ENCODE assay signal across 17 cellular contexts in the genomic region with DNA sequence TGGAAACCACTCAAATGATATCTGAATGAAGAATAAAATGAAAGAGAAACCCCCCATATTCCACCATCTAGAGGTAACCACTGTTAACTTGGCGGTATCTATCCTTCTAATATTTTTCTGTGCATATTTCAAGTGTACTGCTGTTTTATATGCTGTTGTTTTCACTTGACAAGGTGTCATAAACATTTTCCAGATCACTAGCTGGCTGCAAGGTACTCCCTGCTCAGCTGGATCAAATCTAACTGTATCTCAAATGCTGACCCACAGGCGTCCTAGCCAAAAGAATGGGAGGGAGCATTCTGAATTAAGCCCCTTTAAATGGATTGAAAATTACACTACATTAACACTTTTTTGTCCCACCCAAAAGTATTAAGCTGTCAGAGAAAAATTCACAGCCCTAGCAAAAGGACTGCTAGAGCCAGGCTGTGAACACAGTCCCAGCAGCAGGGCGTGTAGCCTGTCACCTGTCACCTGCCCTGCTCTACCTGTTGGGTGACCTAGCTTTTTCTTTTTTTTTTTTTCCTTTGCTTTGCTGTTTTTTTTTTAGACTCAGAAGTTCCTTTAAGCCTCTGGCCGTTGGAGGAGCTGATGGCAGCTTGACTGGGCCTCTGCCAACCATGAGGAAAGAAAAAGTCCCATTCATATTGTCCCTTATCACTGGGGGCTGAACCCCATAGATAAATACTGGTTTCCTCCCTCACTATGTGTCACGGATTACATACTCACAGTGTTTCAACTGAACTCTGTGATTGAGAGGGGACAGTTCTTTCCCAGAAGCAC.
DNase-seq lines count a peak whose midpoint lies in the region; ATAC-seq and TF ChIP-seq lines count a peak whose summit lies in the region.
"Had no signal": no experiment of that assay in that cellular context is flagged by ENCODE, and none has a peak within 500 bp of the region (broad histone marks: within the 10 kb centered on the region; RNA-seq: fewer than 3 reads in every experiment).

No MANE protein-coding gene starts in this region.

- 100% methylated on average over 1 of the region's 5 CpGs; no CpG with 5 or more reads in 1 of the 2 experiments for WGBS in IMR-90 (ENCODE audit: extremely low coverage in 2 of 2, insufficient read length in 1 of 2), 2 experiments
- 22 to 27% methylated on average over 5 of the region's 5 CpGs for WGBS in body of pancreas, 2 donors

- H3K79me1 ChIP-seq in IMR-90 (ENCODE audit: low read depth in 1 of 2, low read length in 2 of 2), result no peaks in the 10 kb centered on the region

- in situ Hi-C loops in IMR-90 (cut with MboI; ENCODE audit: low sequenced_read_pairs), result no loop called here

- H3K56ac ChIP-seq in IMR-90 (ENCODE audit: extremely low read depth, insufficient read depth, low read length), result no peak overlapping the region

- TF ChIP-seq POLR2A in IMR-90 (IDR thresholded peaks at IDR 0.05; ENCODE audit: low read depth, low read length) (no peak), body of pancreas (IDR thresholded peaks at IDR 0.05) (no peak)

- H3K27ac ChIP-seq in 22Rv1 (0 out of 2 replicates have a peak overlapping the region, but pooled peaks have one; percentile 4), IMR-90 (ENCODE audit: insufficient read depth, low read length) (no peak overlapping the region), body of pancreas (peak overlapping the region in 3 of 4 donors; percentile 23 to 59 (median 52))
- H3K27ac ChIP-seq: spleen had no signal

- peak overlapping the region; percentile 64; the same call in 1 of the 2 replicates for H2BK120ac ChIP-seq in IMR-90 (ENCODE audit: low read depth, low read length)

- no peak overlapping the region for H2BK5ac ChIP-seq in IMR-90 (ENCODE audit: low read depth, low read length, poor library complexity, severe bottlenecking)

- no peak overlapping the region for H3K4me3 ChIP-seq in IMR-90 (ENCODE audit: insufficient read depth, low read depth, low read length)
- H3K4me3 ChIP-seq in body of pancreas, result no peak overlapping the region
- H3K4me3 ChIP-seq in mucosa of descending colon, result no peak overlapping the region
- H3K4me3 ChIP-seq: GM23338, spleen had no signal

- dilution Hi-C loops in IMR-90 (cut with HindIII; ENCODE audit: low sequenced_read_pairs, unreplicated experiment), result no loop called here

- H3K23ac ChIP-seq in IMR-90 (ENCODE audit: low read depth, low read length), result no peak overlapping the region

- peak overlapping the region; percentile 29; the same call in 1 of the 2 replicates for H4K5ac ChIP-seq in IMR-90 (ENCODE audit: low read depth, low read length)

- H2BK15ac ChIP-seq in IMR-90 (ENCODE audit: low read depth, low read length), result peak overlapping the region; percentile 15; the same call in 1 of the 3 replicates

- CTCF ChIA-PET in IMR-90 (lab: Yijun Ruan, JAX), result interaction anchor here (0.6 to 1.0 kb wide), 2 partner anchors 13 to 226 kb away, joined by 3 to 4 read pairs; no protein-coding TSS in a partner anchor

- no peak for TF ChIP-seq RAD21 in IMR-90 (IDR thresholded peaks at IDR 0.05; ENCODE audit: low read length)

- no peaks in the 10 kb centered on the region for H3K27me3 ChIP-seq in IMR-90 (ENCODE audit: control insufficient read depth, insufficient read depth, low read length)
- H3K27me3 ChIP-seq in body of pancreas, result no peaks in the 10 kb centered on the region
- H3K27me3 ChIP-seq: spleen had no signal

- TF ChIP-seq CTCF in 22Rv1 (IDR thresholded peaks at IDR 0.05) (no peak), IMR-90 (conservative IDR thresholded peaks at IDR 0.05; ENCODE audit: low read depth, low read length) (no peak), body of pancreas (IDR thresholded peaks at IDR 0.05) (no peak), mucosa of descending colon (IDR thresholded peaks at IDR 0.05) (no peak)

- no peak overlapping the region for H2AK9ac ChIP-seq in IMR-90 (replicated peaks; ENCODE audit: low read depth, low read length, poor library complexity)

- H4K91ac ChIP-seq in IMR-90 (ENCODE audit: insufficient read depth, low read depth, low read length), result no peak overlapping the region

- intact Hi-C loops in IMR-90 (cut with micrococcal nuclease), result no loop called here
- intact Hi-C loops in body of pancreas (cut with DNase I), result no loop called here
- intact Hi-C loops in mucosa of descending colon (cut with DNase I, micrococcal nuclease), result no loop called here

- POLR2A ChIA-PET in IMR-90 (lab: Charles Lee; ENCODE audit: unreplicated experiment), result no interaction called here

- no peak overlapping the region for H3K4me2 ChIP-seq in IMR-90 (ENCODE audit: low read depth, low read length)
- H3K4me2 ChIP-seq: GM23338 had no signal

- ATAC-seq in IMR-90 (ENCODE audit: low read depth) (no peak), body of pancreas (peak; percentile 96), mucosa of descending colon (peak; percentile 95), SK-N-SH treated with all-trans-retinoic acid at 6 μM for 48 hours (no peak)
- ATAC-seq: activated T-helper 17 cell treated with anti-CD3 and anti-CD28 coated beads, Interleukin-2, amount 50 U/mL, for 72 hours; GM23338 had no signal

- H3K4me1 ChIP-seq in IMR-90 (ENCODE audit: control insufficient read depth, insufficient read depth, low read length), result peaks cover 10% of the 10 kb centered on the region
- H3K4me1 ChIP-seq in body of pancreas, result peaks cover 14% of the 10 kb centered on the region
- peaks cover 3% of the 10 kb centered on the region for H3K4me1 ChIP-seq in mucosa of descending colon (ENCODE audit: low read depth)
- H3K4me1 ChIP-seq: spleen had no signal

- H3K4ac ChIP-seq in IMR-90 (ENCODE audit: low read depth, low read length), result peak overlapping the region; percentile 35

- BruUV-seq in IMR-90 (replicated peaks; lab: Mats Ljungman, UMichigan), result no TSS peak

- H2AK5ac ChIP-seq in IMR-90 (ENCODE audit: low read depth, low read length), result 0 out of 2 replicates have a peak overlapping the region, but pooled peaks have one; percentile 20

- 0 out of 4 replicates have a peak overlapping the region, but pooled peaks of 1 of the 2 experiments have one; percentile 36 for H4K8ac ChIP-seq in IMR-90 (ENCODE audit: low read depth in 2 of 2, low read length in 2 of 2)

- no peak overlapping the region for H3K9ac ChIP-seq in IMR-90 (ENCODE audit: low read depth, low read length)

- H3K9me3 ChIP-seq in IMR-90 (ENCODE audit: control insufficient read depth, insufficient read depth, low read length) (peaks cover 4% of the 10 kb centered on the region), body of pancreas (no peaks in the 10 kb centered on the region), mucosa of descending colon (no peaks in the 10 kb centered on the region)
- H3K9me3 ChIP-seq: spleen had no signal

- H3K36me3 ChIP-seq in IMR-90 (ENCODE audit: control insufficient read depth, insufficient read depth, low read length) (no peaks in the 10 kb centered on the region), body of pancreas (replicated peaks in 1 of 2; ENCODE audit: insufficient read depth in 1 of 2, low read depth in 2 of 2) (no peaks in the 10 kb centered on the region), mucosa of descending colon (ENCODE audit: low read depth) (no peaks in the 10 kb centered on the region)
- H3K36me3 ChIP-seq: spleen had no signal

- DNase-seq in IMR-90, result no peak
- DNase-seq in body of pancreas, result peak; percentile 69 to 83 (median 82)
- DNase-seq in mucosa of descending colon, result peak; percentile 62 to 72 (median 70)
- DNase-seq in NK-92 (lab: John Stamatoyannopoulos, UW; ENCODE audit: unreplicated experiment), result no peak
- DNase-seq in activated CD8-positive, alpha-beta memory T cell treated with anti-CD3 and anti-CD28 coated beads, Interleukin-2, amount 50 U/mL, for 48 hours, result no peak
- no peak for DNase-seq in kidney glomerular epithelial cell (lab: John Stamatoyannopoulos, UW)
- DNase-seq: activated CD4-positive, alpha-beta memory T cell treated with anti-CD3 and anti-CD28 coated beads, Interleukin-2, amount 10 ng/mL, durations not matched to agents 7 days and 5 days; amygdala; cortex of kidney; DMS 273 treated with DMSO at 0.1 percent for 48 hours; NCI-H1417 treated with DMSO at 0.1 percent for 48 hours; SHP77; spleen had no signal

- 0 out of 2 replicates have a peak overlapping the region, but pooled peaks have one; percentile 7 for H3K18ac ChIP-seq in IMR-90 (ENCODE audit: low read depth, low read length)

- H3K9me1 ChIP-seq in IMR-90 (ENCODE audit: insufficient read depth, low read length), result 0 out of 2 replicates have a peak, but pooled peaks cover 4% of the 10 kb centered on the region

- 0 out of 2 replicates have a peak overlapping the region, but pooled peaks have one; percentile 10 for H3K14ac ChIP-seq in IMR-90 (replicated peaks; ENCODE audit: low read depth, low read length)

- no peaks in the 10 kb centered on the region for H4K20me1 ChIP-seq in IMR-90 (ENCODE audit: insufficient read depth, low read length)

- H2AFZ ChIP-seq in IMR-90 (replicated peaks; ENCODE audit: low read length, poor library complexity), result no peak overlapping the region

- no peak overlapping the region for H2BK20ac ChIP-seq in IMR-90 (ENCODE audit: low read depth, low read length)

TF ChIP-seq in IMR-90, 13 proteins besides CTCF, POLR2A, EP300 and RAD21:
- TF ChIP-seq MAFK (IDR thresholded peaks at IDR 0.05; ENCODE audit: low read depth, low read length) (no peak), MAZ (IDR thresholded peaks at IDR 0.05; ENCODE audit: borderline replicate concordance, low read depth, low read length) (no peak), CEBPB (IDR thresholded peaks at IDR 0.05; ENCODE audit: low read depth, low read length) (no peak)
- TF ChIP-seq, protein P1, sequence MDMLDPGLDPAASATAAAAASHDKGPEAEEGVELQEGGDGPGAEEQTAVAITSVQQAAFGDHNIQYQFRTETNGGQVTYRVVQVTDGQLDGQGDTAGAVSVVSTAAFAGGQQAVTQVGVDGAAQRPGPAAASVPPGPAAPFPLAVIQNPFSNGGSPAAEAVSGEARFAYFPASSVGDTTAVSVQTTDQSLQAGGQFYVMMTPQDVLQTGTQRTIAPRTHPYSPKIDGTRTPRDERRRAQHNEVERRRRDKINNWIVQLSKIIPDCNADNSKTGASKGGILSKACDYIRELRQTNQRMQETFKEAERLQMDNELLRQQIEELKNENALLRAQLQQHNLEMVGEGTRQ (IDR thresholded peaks at IDR 0.05; ENCODE audit: low read depth, low read length), result no peak

TF ChIP-seq in SK-N-SH treated with all-trans-retinoic acid at 6 μM for 48 hours, 23 proteins besides CTCF, POLR2A, EP300 and RAD21 (continues in another document):
- TF ChIP-seq CSDC2 (CRISPR knock-in tag; IDR thresholded peaks at IDR 0.05), result no peak
- TF ChIP-seq, protein P2, sequence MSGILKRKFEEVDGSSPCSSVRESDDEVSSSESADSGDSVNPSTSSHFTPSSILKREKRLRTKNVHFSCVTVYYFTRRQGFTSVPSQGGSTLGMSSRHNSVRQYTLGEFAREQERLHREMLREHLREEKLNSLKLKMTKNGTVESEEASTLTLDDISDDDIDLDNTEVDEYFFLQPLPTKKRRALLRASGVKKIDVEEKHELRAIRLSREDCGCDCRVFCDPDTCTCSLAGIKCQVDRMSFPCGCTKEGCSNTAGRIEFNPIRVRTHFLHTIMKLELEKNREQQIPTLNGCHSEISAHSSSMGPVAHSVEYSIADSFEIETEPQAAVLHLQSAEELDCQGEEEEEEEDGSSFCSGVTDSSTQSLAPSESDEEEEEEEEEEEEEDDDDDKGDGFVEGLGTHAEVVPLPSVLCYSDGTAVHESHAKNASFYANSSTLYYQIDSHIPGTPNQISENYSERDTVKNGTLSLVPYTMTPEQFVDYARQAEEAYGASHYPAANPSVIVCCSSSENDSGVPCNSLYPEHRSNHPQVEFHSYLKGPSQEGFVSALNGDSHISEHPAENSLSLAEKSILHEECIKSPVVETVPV (CRISPR knock-in tag; IDR thresholded peaks at IDR 0.05), result no peak

Comparison
In these comparisons a context has a peak if more than half of its experiments do, and no peak if none do; other contexts are left out.
1. ATAC-seq: peak in body of pancreas (single experiment) and mucosa of descending colon (single experiment); none in IMR-90 (single experiment) and SK-N-SH treated with all-trans-retinoic acid at 6 μM for 48 hours (single experiment).
2. DNase-seq: peak in body of pancreas (4 of 4) and mucosa of descending colon (3 of 3); none in IMR-90 (single experiment), NK-92 (single experiment), activated CD8-positive, alpha-beta memory T cell treated with anti-CD3 and anti-CD28 coated beads, Interleukin-2, amount 50 U/mL, for 48 hours (single experiment) and kidney glomerular epithelial cell (single experiment).